9 cellular contexts compared by ENCODE assay signal in genomic region chr12:113647048-113647447, GRCh38.
DNase-seq lines count a peak whose midpoint lies in the region; ATAC-seq and TF ChIP-seq lines count a peak whose summit lies in the region.
"Had no signal": no experiment of that assay in that cellular context is flagged by ENCODE, and none has a peak within 500 bp of the region (broad histone marks: within the 10 kb centered on the region; RNA-seq: fewer than 3 reads in every experiment).

No MANE protein-coding gene starts in this region.

- H3K27ac Mint-ChIP-seq in activated CD4-positive, alpha-beta memory T cell treated with anti-CD3 and anti-CD28 coated beads for 36 hours: no peak overlapping the region
- H3K27ac Mint-ChIP-seq in activated CD4-positive, alpha-beta memory T cell treated with anti-CD3 and anti-CD28 coated beads, Interleukin-2, amount 10 ng/mL, durations not matched to agents 7 days and 5 days: no peak overlapping the region
- H3K27ac Mint-ChIP-seq in activated CD8-positive, alpha-beta T cell treated with anti-CD3 and anti-CD28 coated beads, Interleukin-2, amount 10 ng/mL, durations not matched to agents 7 days and 5 days: no peak overlapping the region
- no peak overlapping the region for H3K27ac Mint-ChIP-seq in progenitor cell of endocrine pancreas

- intact Hi-C loops in activated CD4-positive, alpha-beta memory T cell treated with anti-CD3 and anti-CD28 coated beads for 36 hours (cut with micrococcal nuclease): no loop called here

- no peaks in the 10 kb centered on the region for H3K36me3 Mint-ChIP-seq in activated CD4-positive, alpha-beta memory T cell treated with anti-CD3 and anti-CD28 coated beads for 36 hours
- H3K36me3 Mint-ChIP-seq in activated CD4-positive, alpha-beta memory T cell treated with anti-CD3 and anti-CD28 coated beads, Interleukin-2, amount 10 ng/mL, durations not matched to agents 7 days and 5 days (ENCODE audit: low read depth): no peaks in the 10 kb centered on the region
- H3K36me3 Mint-ChIP-seq in activated CD8-positive, alpha-beta T cell treated with anti-CD3 and anti-CD28 coated beads, Interleukin-2, amount 10 ng/mL, durations not matched to agents 7 days and 5 days (ENCODE audit: low read depth): no peaks in the 10 kb centered on the region
- no peaks in the 10 kb centered on the region for H3K36me3 Mint-ChIP-seq in progenitor cell of endocrine pancreas (ENCODE audit: insufficient read depth)

- CTCF ChIA-PET in activated CD4-positive, alpha-beta memory T cell treated with anti-CD3 and anti-CD28 coated beads for 36 hours (lab: Charles Lee): interaction anchor here (1.0 kb wide), 1 partner anchor 16 kb away, joined by 3 read pairs; no protein-coding TSS in a partner anchor
- CTCF ChIA-PET in activated CD4-positive, alpha-beta memory T cell treated with anti-CD3 and anti-CD28 coated beads, Interleukin-2, amount 10 ng/mL, durations not matched to agents 7 days and 5 days (lab: Charles Lee): no interaction called here
- CTCF ChIA-PET in activated CD8-positive, alpha-beta T cell treated with anti-CD3 and anti-CD28 coated beads, Interleukin-2, amount 10 ng/mL, durations not matched to agents 7 days and 5 days (lab: Charles Lee): no interaction called here

- peak; percentile 32 for TF ChIP-seq CTCF in progenitor cell of endocrine pancreas (IDR thresholded peaks at IDR 0.05; ENCODE audit: unreplicated experiment)

- no peaks in the 10 kb centered on the region for H3K9me3 Mint-ChIP-seq in activated CD4-positive, alpha-beta memory T cell treated with anti-CD3 and anti-CD28 coated beads for 36 hours
- no peaks in the 10 kb centered on the region for H3K9me3 Mint-ChIP-seq in activated CD4-positive, alpha-beta memory T cell treated with anti-CD3 and anti-CD28 coated beads, Interleukin-2, amount 10 ng/mL, durations not matched to agents 7 days and 5 days
- H3K9me3 Mint-ChIP-seq in activated CD8-positive, alpha-beta T cell treated with anti-CD3 and anti-CD28 coated beads, Interleukin-2, amount 10 ng/mL, durations not matched to agents 7 days and 5 days (ENCODE audit: insufficient read depth): no peaks in the 10 kb centered on the region
- no peaks in the 10 kb centered on the region for H3K9me3 Mint-ChIP-seq in progenitor cell of endocrine pancreas (ENCODE audit: low read depth)

- no peak for ATAC-seq in activated CD8-positive, alpha-beta T cell treated with anti-CD3 and anti-CD28 coated beads, Interleukin-2, amount 10 ng/mL, durations not matched to agents 7 days and 5 days
- ATAC-seq in GM19328 (IDR thresholded peaks at IDR 0.05; ENCODE audit: unreplicated experiment): no peak
- no peak for ATAC-seq in GM21717 (IDR thresholded peaks at IDR 0.05; ENCODE audit: unreplicated experiment)

- POLR2A ChIA-PET in activated CD4-positive, alpha-beta memory T cell treated with anti-CD3 and anti-CD28 coated beads for 36 hours (lab: Charles Lee): no interaction called here
- POLR2A ChIA-PET in activated CD4-positive, alpha-beta memory T cell treated with anti-CD3 and anti-CD28 coated beads, Interleukin-2, amount 10 ng/mL, durations not matched to agents 7 days and 5 days (lab: Charles Lee): no interaction called here
- POLR2A ChIA-PET in activated CD8-positive, alpha-beta T cell treated with anti-CD3 and anti-CD28 coated beads, Interleukin-2, amount 10 ng/mL, durations not matched to agents 7 days and 5 days (lab: Charles Lee): no interaction called here

- H3K27me3 Mint-ChIP-seq in activated CD4-positive, alpha-beta memory T cell treated with anti-CD3 and anti-CD28 coated beads for 36 hours: peaks cover 26% of the 10 kb centered on the region
- H3K27me3 Mint-ChIP-seq in activated CD4-positive, alpha-beta memory T cell treated with anti-CD3 and anti-CD28 coated beads, Interleukin-2, amount 10 ng/mL, durations not matched to agents 7 days and 5 days: peaks cover 14% of the 10 kb centered on the region
- peaks cover 12% of the 10 kb centered on the region for H3K27me3 Mint-ChIP-seq in activated CD8-positive, alpha-beta T cell treated with anti-CD3 and anti-CD28 coated beads, Interleukin-2, amount 10 ng/mL, durations not matched to agents 7 days and 5 days (ENCODE audit: low read depth)
- H3K27me3 Mint-ChIP-seq in progenitor cell of endocrine pancreas: peaks cover 52% of the 10 kb centered on the region

- no peaks in the 10 kb centered on the region for H3K4me1 Mint-ChIP-seq in activated CD4-positive, alpha-beta memory T cell treated with anti-CD3 and anti-CD28 coated beads for 36 hours (ENCODE audit: low read depth)
- no peaks in the 10 kb centered on the region for H3K4me1 Mint-ChIP-seq in activated CD4-positive, alpha-beta memory T cell treated with anti-CD3 and anti-CD28 coated beads, Interleukin-2, amount 10 ng/mL, durations not matched to agents 7 days and 5 days
- no peaks in the 10 kb centered on the region for H3K4me1 Mint-ChIP-seq in activated CD8-positive, alpha-beta T cell treated with anti-CD3 and anti-CD28 coated beads, Interleukin-2, amount 10 ng/mL, durations not matched to agents 7 days and 5 days (ENCODE audit: low read depth)
- peaks cover 20% of the 10 kb centered on the region for H3K4me1 Mint-ChIP-seq in progenitor cell of endocrine pancreas (ENCODE audit: low read depth)

- no peak overlapping the region for H3K4me3 Mint-ChIP-seq in activated CD4-positive, alpha-beta memory T cell treated with anti-CD3 and anti-CD28 coated beads for 36 hours
- H3K4me3 Mint-ChIP-seq in activated CD4-positive, alpha-beta memory T cell treated with anti-CD3 and anti-CD28 coated beads, Interleukin-2, amount 10 ng/mL, durations not matched to agents 7 days and 5 days: no peak overlapping the region
- no peak overlapping the region for H3K4me3 Mint-ChIP-seq in activated CD8-positive, alpha-beta T cell treated with anti-CD3 and anti-CD28 coated beads, Interleukin-2, amount 10 ng/mL, durations not matched to agents 7 days and 5 days
- H3K4me3 Mint-ChIP-seq in progenitor cell of endocrine pancreas (ENCODE audit: low read depth): no peak overlapping the region

- peak; percentile 16 for DNase-seq in activated CD4-positive, alpha-beta memory T cell treated with anti-CD3 and anti-CD28 coated beads for 36 hours
- DNase-seq in activated CD4-positive, alpha-beta memory T cell treated with anti-CD3 and anti-CD28 coated beads, Interleukin-2, amount 10 ng/mL, durations not matched to agents 7 days and 5 days: no peak
- DNase-seq in M059J (ENCODE audit: low read depth) (peak; percentile 7), progenitor cell of endocrine pancreas (ENCODE audit: low spot score, unreplicated experiment) (no peak)
- peak; percentile 21 for DNase-seq in activated CD8-positive, alpha-beta T cell treated with anti-CD3 and anti-CD28 coated beads, Interleukin-2, amount 10 ng/mL, durations not matched to agents 7 days and 5 days
- no peak for DNase-seq in activated effector memory CD4-positive, alpha-beta T cell treated with anti-CD3 and anti-CD28 coated beads, Interleukin-2, amount 50 U/mL, for 16 hours
- DNase-seq: NCI-H2081 had no signal

Comparison
In these comparisons a context has a peak if more than half of its experiments do, and no peak if none do; other contexts are left out.
1. DNase-seq: peak in activated CD4-positive, alpha-beta memory T cell treated with anti-CD3 and anti-CD28 coated beads for 36 hours (single experiment), M059J (single experiment) and activated CD8-positive, alpha-beta T cell treated with anti-CD3 and anti-CD28 coated beads, Interleukin-2, amount 10 ng/mL, durations not matched to agents 7 days and 5 days (single experiment); none in activated CD4-positive, alpha-beta memory T cell treated with anti-CD3 and anti-CD28 coated beads, Interleukin-2, amount 10 ng/mL, durations not matched to agents 7 days and 5 days (single experiment), progenitor cell of endocrine pancreas (single experiment) and activated effector memory CD4-positive, alpha-beta T cell treated with anti-CD3 and anti-CD28 coated beads, Interleukin-2, amount 50 U/mL, for 16 hours (single experiment).